ENCODE assay signal across 1 cellular context in genomic region chr17:27968206-27968732, GRCh38.
TF ChIP-seq lines count a peak whose summit lies in the region.

No MANE protein-coding gene starts in this region.

TF ChIP-seq in GM23338, 12 proteins besides CTCF, POLR2A, EP300 and RAD21 (continued from another document):
- TF ChIP-seq, protein P1, sequence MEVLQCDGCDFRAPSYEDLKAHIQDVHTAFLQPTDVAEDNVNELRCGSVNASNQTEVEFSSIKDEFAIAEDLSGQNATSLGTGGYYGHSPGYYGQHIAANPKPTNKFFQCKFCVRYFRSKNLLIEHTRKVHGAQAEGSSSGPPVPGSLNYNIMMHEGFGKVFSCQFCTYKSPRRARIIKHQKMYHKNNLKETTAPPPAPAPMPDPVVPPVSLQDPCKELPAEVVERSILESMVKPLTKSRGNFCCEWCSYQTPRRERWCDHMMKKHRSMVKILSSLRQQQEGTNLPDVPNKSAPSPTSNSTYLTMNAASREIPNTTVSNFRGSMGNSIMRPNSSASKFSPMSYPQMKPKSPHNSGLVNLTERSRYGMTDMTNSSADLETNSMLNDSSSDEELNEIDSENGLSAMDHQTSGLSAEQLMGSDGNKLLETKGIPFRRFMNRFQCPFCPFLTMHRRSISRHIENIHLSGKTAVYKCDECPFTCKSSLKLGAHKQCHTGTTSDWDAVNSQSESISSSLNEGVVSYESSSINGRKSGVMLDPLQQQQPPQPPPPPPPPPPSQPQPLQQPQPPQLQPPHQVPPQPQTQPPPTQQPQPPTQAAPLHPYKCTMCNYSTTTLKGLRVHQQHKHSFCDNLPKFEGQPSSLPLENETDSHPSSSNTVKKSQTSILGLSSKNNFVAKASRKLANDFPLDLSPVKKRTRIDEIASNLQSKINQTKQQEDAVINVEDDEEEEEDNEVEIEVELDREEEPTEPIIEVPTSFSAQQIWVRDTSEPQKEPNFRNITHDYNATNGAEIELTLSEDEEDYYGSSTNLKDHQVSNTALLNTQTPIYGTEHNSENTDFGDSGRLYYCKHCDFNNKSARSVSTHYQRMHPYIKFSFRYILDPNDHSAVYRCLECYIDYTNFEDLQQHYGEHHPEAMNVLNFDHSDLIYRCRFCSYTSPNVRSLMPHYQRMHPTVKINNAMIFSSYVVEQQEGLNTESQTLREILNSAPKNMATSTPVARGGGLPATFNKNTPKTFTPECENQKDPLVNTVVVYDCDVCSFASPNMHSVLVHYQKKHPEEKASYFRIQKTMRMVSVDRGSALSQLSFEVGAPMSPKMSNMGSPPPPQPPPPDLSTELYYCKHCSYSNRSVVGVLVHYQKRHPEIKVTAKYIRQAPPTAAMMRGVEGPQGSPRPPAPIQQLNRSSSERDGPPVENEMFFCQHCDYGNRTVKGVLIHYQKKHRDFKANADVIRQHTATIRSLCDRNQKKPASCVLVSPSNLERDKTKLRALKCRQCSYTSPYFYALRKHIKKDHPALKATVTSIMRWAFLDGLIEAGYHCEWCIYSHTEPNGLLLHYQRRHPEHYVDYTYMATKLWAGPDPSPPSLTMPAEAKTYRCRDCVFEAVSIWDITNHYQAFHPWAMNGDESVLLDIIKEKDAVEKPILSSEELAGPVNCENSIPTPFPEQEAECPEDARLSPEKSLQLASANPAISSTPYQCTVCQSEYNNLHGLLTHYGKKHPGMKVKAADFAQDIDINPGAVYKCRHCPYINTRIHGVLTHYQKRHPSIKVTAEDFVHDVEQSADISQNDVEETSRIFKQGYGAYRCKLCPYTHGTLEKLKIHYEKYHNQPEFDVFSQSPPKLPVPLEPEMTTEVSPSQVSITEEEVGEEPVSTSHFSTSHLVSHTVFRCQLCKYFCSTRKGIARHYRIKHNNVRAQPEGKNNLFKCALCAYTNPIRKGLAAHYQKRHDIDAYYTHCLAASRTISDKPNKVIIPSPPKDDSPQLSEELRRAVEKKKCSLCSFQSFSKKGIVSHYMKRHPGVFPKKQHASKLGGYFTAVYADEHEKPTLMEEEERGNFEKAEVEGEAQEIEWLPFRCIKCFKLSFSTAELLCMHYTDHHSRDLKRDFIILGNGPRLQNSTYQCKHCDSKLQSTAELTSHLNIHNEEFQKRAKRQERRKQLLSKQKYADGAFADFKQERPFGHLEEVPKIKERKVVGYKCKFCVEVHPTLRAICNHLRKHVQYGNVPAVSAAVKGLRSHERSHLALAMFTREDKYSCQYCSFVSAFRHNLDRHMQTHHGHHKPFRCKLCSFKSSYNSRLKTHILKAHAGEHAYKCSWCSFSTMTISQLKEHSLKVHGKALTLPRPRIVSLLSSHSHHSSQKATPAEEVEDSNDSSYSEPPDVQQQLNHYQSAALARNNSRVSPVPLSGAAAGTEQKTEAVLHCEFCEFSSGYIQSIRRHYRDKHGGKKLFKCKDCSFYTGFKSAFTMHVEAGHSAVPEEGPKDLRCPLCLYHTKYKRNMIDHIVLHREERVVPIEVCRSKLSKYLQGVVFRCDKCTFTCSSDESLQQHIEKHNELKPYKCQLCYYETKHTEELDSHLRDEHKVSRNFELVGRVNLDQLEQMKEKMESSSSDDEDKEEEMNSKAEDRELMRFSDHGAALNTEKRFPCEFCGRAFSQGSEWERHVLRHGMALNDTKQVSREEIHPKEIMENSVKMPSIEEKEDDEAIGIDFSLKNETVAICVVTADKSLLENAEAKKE (CRISPR knock-in tag; IDR thresholded peaks at IDR 0.05) = no peak
- no peak for TF ChIP-seq ZNF114 (CRISPR knock-in tag; IDR thresholded peaks at IDR 0.05)
